20 cellular contexts compared by ENCODE assay signal in genomic region chr3:156543043-156543555, GRCh38. TPM values are rescaled to one million over a fixed set of nuclear protein-coding genes. Genes with fewer than 3 reads are reported as not detected.
DNase-seq lines count a peak whose midpoint lies in the region; TF ChIP-seq lines count a peak whose summit lies in the region.
"Had no signal": no experiment of that assay in that cellular context is flagged by ENCODE, and none has a peak within 500 bp of the region (broad histone marks: within the 10 kb centered on the region; RNA-seq: fewer than 3 reads in every experiment).

No MANE protein-coding gene starts in this region.

- no peaks in the 10 kb centered on the region for H3K27me3 Mint-ChIP-seq in activated T-cell treated with anti-CD3 and anti-CD28 coated beads, Interleukin-2, amount 50 U/mL, for 24 hours

- peak overlapping the region; percentile 56 for H3K27ac ChIP-seq in cingulate gyrus (ENCODE audit: low read depth, low read length)
- H3K27ac ChIP-seq in parathyroid adenoma = peak overlapping the region; percentile 29
- H3K27ac ChIP-seq in tibial artery = peak overlapping the region; percentile 64 to 75
- peak overlapping the region in 2 of 4 donors; percentile 46 to 51 for H3K27ac ChIP-seq in esophagus squamous epithelium

- intact Hi-C loops in tibial artery (cut with DNase I; ENCODE audit: low total_unique reads) = no loop called here
- intact Hi-C loops in esophagus squamous epithelium (cut with DNase I) = no loop called here

- peaks cover 93% of the 10 kb centered on the region for H3K36me3 Mint-ChIP-seq in activated T-cell treated with anti-CD3 and anti-CD28 coated beads, Interleukin-2, amount 50 U/mL, for 24 hours (ENCODE audit: low read depth)

- TF ChIP-seq CTCF in parathyroid adenoma (IDR thresholded peaks at IDR 0.05) = no peak
- no peak for TF ChIP-seq CTCF in tibial artery (IDR thresholded peaks at IDR 0.05)
- no peak for TF ChIP-seq CTCF in esophagus squamous epithelium (IDR thresholded peaks at IDR 0.05)

- no peaks in the 10 kb centered on the region for H3K27me3 ChIP-seq in parathyroid adenoma (ENCODE audit: control insufficient read depth, insufficient read depth, low read length)
- no peaks in the 10 kb centered on the region for H3K27me3 ChIP-seq in tibial artery
- H3K27me3 ChIP-seq in esophagus squamous epithelium = no peaks in the 10 kb centered on the region

- H3K9ac ChIP-seq in parathyroid adenoma = no peak overlapping the region

- H3K9me3 ChIP-seq in parathyroid adenoma (ENCODE audit: control insufficient read depth, low read length) (no peaks in the 10 kb centered on the region), tibial artery (no peaks in the 10 kb centered on the region), esophagus squamous epithelium (no peaks in the 10 kb centered on the region)

- H3K4me2 ChIP-seq in parathyroid adenoma (ENCODE audit: low read length) = no peak overlapping the region

- no peak overlapping the region for H2AFZ ChIP-seq in parathyroid adenoma

- no peaks in the 10 kb centered on the region for H3K9me3 Mint-ChIP-seq in activated T-cell treated with anti-CD3 and anti-CD28 coated beads, Interleukin-2, amount 50 U/mL, for 24 hours

- no peak for TF ChIP-seq POLR2A in esophagus squamous epithelium (IDR thresholded peaks at IDR 0.05)

- H3K79me2 ChIP-seq in parathyroid adenoma = peaks cover 5% of the 10 kb centered on the region

- H3K4me1 ChIP-seq in parathyroid adenoma (peaks cover 16% of the 10 kb centered on the region), tibial artery (peaks cover 0 to 71% (median 33%) of the 10 kb centered on the region in 4 donors), esophagus squamous epithelium (peaks cover 0 to 5% (median 0%) of the 10 kb centered on the region in 3 donors)

- H3K4me1 Mint-ChIP-seq in activated T-cell treated with anti-CD3 and anti-CD28 coated beads, Interleukin-2, amount 50 U/mL, for 24 hours (ENCODE audit: low read depth) = peaks cover 31% of the 10 kb centered on the region

- 77 to 83% methylated on average over 2 of the region's 2 CpGs for WGBS in esophagus squamous epithelium, 2 donors

- H3K36me3 ChIP-seq in parathyroid adenoma (ENCODE audit: control insufficient read depth, insufficient read depth, low read length) (no peaks in the 10 kb centered on the region), tibial artery (peaks cover 28 to 39% (median 38%) of the 10 kb centered on the region in 3 donors), esophagus squamous epithelium (peaks cover 0 to 90% (median 0%) of the 10 kb centered on the region in 3 donors)

- peak overlapping the region; percentile 50 for H3K27ac Mint-ChIP-seq in activated T-cell treated with anti-CD3 and anti-CD28 coated beads, Interleukin-2, amount 50 U/mL, for 24 hours

- no peak for DNase-seq in activated T-cell treated with anti-CD3 and anti-CD28 coated beads, Interleukin-2, amount 50 U/mL, for 24 hours
- no peak for DNase-seq in activated T-cell treated with anti-CD3 and anti-CD28 coated beads for 4 hours
- DNase-seq in tibial artery = no peak
- DNase-seq in esophagus squamous epithelium (lab: John Stamatoyannopoulos, UW) = no peak
- no peak for DNase-seq in hepatic stellate cell (ENCODE audit: low spot score)
- DNase-seq in NCI-H128 (lab: John Stamatoyannopoulos, UW; ENCODE audit: unreplicated experiment) = no peak
- DNase-seq: activated CD8-positive, alpha-beta memory T cell treated with anti-CD3 and anti-CD28 coated beads, Interleukin-2, amount 50 U/mL, for 4 hours; activated gamma-delta T cell treated with Interleukin-2 at 50 U/mL for 16 hours; aorta; C1 segment of cervical spinal cord; cortex of kidney; GDM1; IMR-90; islet precursor cell; mesendoderm; NCI-H2029; NCI-H510A had no signal

- H3K4me3 ChIP-seq in parathyroid adenoma (ENCODE audit: low read depth, low read length) (no peak overlapping the region), tibial artery (no peak overlapping the region), esophagus squamous epithelium (no peak overlapping the region)
- H3K4me3 ChIP-seq: GM12878 had no signal

- no peak overlapping the region for H3K4me3 Mint-ChIP-seq in activated T-cell treated with anti-CD3 and anti-CD28 coated beads, Interleukin-2, amount 50 U/mL, for 24 hours

RNA-seq across cellular contexts. Expression of gene SSR3, which starts 11.8 kb away (rescaled TPM):
- total RNA-seq in esophagus squamous epithelium = 10 to 100 TPM; 42.5 to 74.7 (median 57.1) TPM
